ENCODE assay signal across 15 cellular contexts in genomic region chr3:32303051-32303786, GRCh38.
A peak's percentile ranks its signal among the peaks of the same experiment; 100 is the strongest.
DNase-seq lines count a peak whose midpoint lies in the region; ATAC-seq lines count a peak whose summit lies in the region.
"Had no signal": no experiment of that assay in that cellular context is flagged by ENCODE, and none has a peak within 500 bp of the region (broad histone marks: within the 10 kb centered on the region; RNA-seq: fewer than 3 reads in every experiment).

No MANE protein-coding gene starts in this region.

- no peaks in the 10 kb centered on the region for H3K79me2 ChIP-seq in mesendoderm (ENCODE audit: control insufficient read depth, insufficient read depth, low read length)

- no peak overlapping the region for H2AK5ac ChIP-seq in mesendoderm (ENCODE audit: low read length)

- H3K4ac ChIP-seq in mesendoderm (ENCODE audit: low read depth, low read length): no peak overlapping the region

- H3K79me1 ChIP-seq in mesendoderm (ENCODE audit: low read length): no peaks in the 10 kb centered on the region

- H3K56ac ChIP-seq in mesendoderm (ENCODE audit: low read length): no peak overlapping the region

- peak overlapping the region; percentile 54 for H2BK120ac ChIP-seq in mesendoderm (ENCODE audit: low read depth, low read length)

- WGBS in mesendoderm (ENCODE audit: extremely low coverage, insufficient coverage, low lambda C conversion rate): no CpG with 5 or more reads among the region's 9 CpGs
- 55 to 85% methylated on average over 9 of the region's 9 CpGs for WGBS in aorta, 2 donors

- H3K27me3 ChIP-seq in mesendoderm (ENCODE audit: insufficient read depth, low read length, poor library complexity) (no peaks in the 10 kb centered on the region), aorta (ENCODE audit: control insufficient read depth in 1 of 2, insufficient read depth in 2 of 2, low read length in 1 of 2) (no peaks in the 10 kb centered on the region)

- peak overlapping the region; percentile 47 for H3K4me3 Mint-ChIP-seq in activated naive CD4-positive, alpha-beta T cell treated with anti-CD3 and anti-CD28 coated beads, Interleukin-2, amount 10 ng/mL, durations not matched to agents 7 days and 5 days

- no peak overlapping the region for H2BK5ac ChIP-seq in mesendoderm (ENCODE audit: low read length)

- H3K9me3 Mint-ChIP-seq in activated naive CD4-positive, alpha-beta T cell treated with anti-CD3 and anti-CD28 coated beads, Interleukin-2, amount 10 ng/mL, durations not matched to agents 7 days and 5 days: peaks cover 3% of the 10 kb centered on the region

- H3K4me1 ChIP-seq in mesendoderm (ENCODE audit: control insufficient read depth, low read depth, low read length) (peaks cover 2% of the 10 kb centered on the region), aorta (ENCODE audit: control insufficient read depth in 1 of 2, insufficient read depth in 2 of 2, low read length in 2 of 2) (no peaks in the 10 kb centered on the region)

- H2BK15ac ChIP-seq in mesendoderm (replicated peaks; ENCODE audit: low read depth): no peak overlapping the region

- DNase-seq in activated naive CD4-positive, alpha-beta T cell treated with anti-CD3 and anti-CD28 coated beads, Interleukin-2, amount 10 ng/mL, durations not matched to agents 7 days and 5 days: peak; percentile 67
- DNase-seq in activated naive CD4-positive, alpha-beta T cell treated with anti-CD3 and anti-CD28 coated beads, Interleukin-2, amount 50 U/mL, for 16 hours: no peak
- peak; percentile 92 for DNase-seq in amniotic epithelial cell (ENCODE audit: low read depth)
- DNase-seq in mesendoderm: no peak
- no peak for DNase-seq in aorta
- DNase-seq in AG08396 (ENCODE audit: low spot score): no peak
- no peak for DNase-seq in caudate nucleus (lab: John Stamatoyannopoulos, UW)
- DNase-seq: activated CD4-positive, CD25-positive, alpha-beta regulatory T cell; effector CD4-positive, alpha-beta T cell; EL; KG1; midbrain; NCI-H187 treated with DMSO at 0.1 percent for 48 hours had no signal

- H3K36me3 Mint-ChIP-seq in activated naive CD4-positive, alpha-beta T cell treated with anti-CD3 and anti-CD28 coated beads, Interleukin-2, amount 10 ng/mL, durations not matched to agents 7 days and 5 days: peaks cover 15% of the 10 kb centered on the region

- intact Hi-C loops in aorta (cut with DNase I): no loop called here

- no peak overlapping the region for H3K4me3 ChIP-seq in mesendoderm (ENCODE audit: low read length)
- H3K4me3 ChIP-seq in aorta (ENCODE audit: low read length in 2 of 2): no peak overlapping the region
- H3K4me3 ChIP-seq: thoracic aorta had no signal

- H3K9me3 ChIP-seq in aorta (ENCODE audit: control insufficient read depth, low read length): no peaks in the 10 kb centered on the region
- H3K9me3 ChIP-seq: thoracic aorta had no signal

- H3K23ac ChIP-seq in mesendoderm (ENCODE audit: low read length): no peak overlapping the region

- H3K27ac Mint-ChIP-seq in activated naive CD4-positive, alpha-beta T cell treated with anti-CD3 and anti-CD28 coated beads, Interleukin-2, amount 10 ng/mL, durations not matched to agents 7 days and 5 days: peak overlapping the region; percentile 94

- no peak overlapping the region for H3K18ac ChIP-seq in mesendoderm (ENCODE audit: low read length)

- H3K27ac ChIP-seq in mesendoderm (ENCODE audit: low read depth, low read length) (no peak overlapping the region), aorta (ENCODE audit: low read depth in 1 of 2, low read length in 2 of 2) (no peak overlapping the region), caudate nucleus (ENCODE audit: low read depth, low read length) (no peak overlapping the region)
- H3K27ac ChIP-seq: thoracic aorta had no signal

- ATAC-seq in aorta (ENCODE audit: low FRiP score): peak; percentile 36
- ATAC-seq in GM19467 (IDR thresholded peaks at IDR 0.05; ENCODE audit: unreplicated experiment): no peak

- no peaks in the 10 kb centered on the region for H3K27me3 Mint-ChIP-seq in activated naive CD4-positive, alpha-beta T cell treated with anti-CD3 and anti-CD28 coated beads, Interleukin-2, amount 10 ng/mL, durations not matched to agents 7 days and 5 days

- H3K4me2 ChIP-seq in mesendoderm (ENCODE audit: low read length): no peak overlapping the region

- peaks cover 57% of the 10 kb centered on the region for H3K4me1 Mint-ChIP-seq in activated naive CD4-positive, alpha-beta T cell treated with anti-CD3 and anti-CD28 coated beads, Interleukin-2, amount 10 ng/mL, durations not matched to agents 7 days and 5 days

- CTCF ChIA-PET in activated naive CD4-positive, alpha-beta T cell treated with anti-CD3 and anti-CD28 coated beads, Interleukin-2, amount 10 ng/mL, durations not matched to agents 7 days and 5 days (lab: Charles Lee): interaction anchor here (0.7 to 3.9 kb wide), 4 partner anchors 20 to 165 kb away, joined by 3 to 38 read pairs (median 6); no protein-coding TSS in a partner anchor

- H3K9ac ChIP-seq in mesendoderm (ENCODE audit: low read length): no peak overlapping the region

- H4K8ac ChIP-seq in mesendoderm (ENCODE audit: low read depth, low read length): no peak overlapping the region

- H4K5ac ChIP-seq in mesendoderm (ENCODE audit: low read length): no peak overlapping the region

- H3K36me3 ChIP-seq in mesendoderm (ENCODE audit: control insufficient read depth, insufficient read depth, low read length): no peaks in the 10 kb centered on the region
- no peaks in the 10 kb centered on the region for H3K36me3 ChIP-seq in aorta (ENCODE audit: control insufficient read depth in 1 of 2, insufficient read depth in 2 of 2, low read length in 1 of 2)
- H3K36me3 ChIP-seq: thoracic aorta had no signal

Comparison
In these comparisons a context has a peak if more than half of its experiments do, and no peak if none do; other contexts are left out.
1. DNase-seq: peak in activated naive CD4-positive, alpha-beta T cell treated with anti-CD3 and anti-CD28 coated beads, Interleukin-2, amount 10 ng/mL, durations not matched to agents 7 days and 5 days (single experiment) and amniotic epithelial cell (single experiment); none in activated naive CD4-positive, alpha-beta T cell treated with anti-CD3 and anti-CD28 coated beads, Interleukin-2, amount 50 U/mL, for 16 hours (single experiment), mesendoderm (single experiment), aorta (0 of 2), AG08396 (single experiment) and caudate nucleus (0 of 61).